ENCODE assay signal across 15 cellular contexts in the genomic region with DNA sequence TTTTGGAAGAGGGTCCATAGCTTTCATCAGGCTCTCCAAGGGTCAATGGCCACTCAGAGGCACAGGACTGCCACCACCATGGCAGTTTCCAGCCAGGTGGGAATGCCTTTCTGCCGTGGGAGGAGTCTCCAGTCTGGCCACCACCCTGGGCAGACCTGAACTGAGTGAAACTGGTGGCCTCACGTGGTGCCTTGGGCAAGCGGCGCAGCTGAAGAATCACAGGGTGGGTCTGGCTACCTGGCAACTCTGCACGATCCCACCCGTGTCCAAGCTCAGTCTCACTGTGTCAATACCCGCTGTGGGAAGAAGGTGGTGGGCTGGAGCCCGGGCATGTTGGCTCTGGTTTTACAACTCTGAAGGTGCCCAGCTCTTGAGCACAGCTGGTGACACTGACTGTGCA.
"Had no signal": no experiment of that assay in that cellular context is flagged by ENCODE, and none has a peak within 500 bp of the region (broad histone marks: within the 10 kb centered on the region; RNA-seq: fewer than 3 reads in every experiment).

No MANE protein-coding gene starts in this region.

- H3K4me3 Mint-ChIP-seq: naive thymus-derived CD8-positive, alpha-beta T cell had no signal

- H3K27me3 Mint-ChIP-seq: naive thymus-derived CD8-positive, alpha-beta T cell had no signal

- H3K4me1 ChIP-seq: uterus had no signal

- H3K27ac ChIP-seq: coronary artery, gastrocnemius medialis, heart right ventricle, sigmoid colon, upper lobe of left lung, uterus had no signal

- H3K9me3 ChIP-seq: gastrocnemius medialis, heart right ventricle, mucosa of descending colon, sigmoid colon, upper lobe of left lung, uterus had no signal

- H3K27me3 ChIP-seq: gastrocnemius medialis, heart right ventricle, sigmoid colon, upper lobe of left lung, uterus had no signal

- H3K36me3 ChIP-seq: gastrocnemius medialis, uterus had no signal

- ATAC-seq: gastrocnemius medialis; heart right ventricle; left lobe of liver; mucosa of descending colon; naive thymus-derived CD8-positive, alpha-beta T cell had no signal

- H3K9me3 Mint-ChIP-seq: naive thymus-derived CD8-positive, alpha-beta T cell had no signal

- H3K4me3 ChIP-seq: coronary artery, gastrocnemius medialis, heart right ventricle, mucosa of descending colon, sigmoid colon, skin epidermis, upper lobe of left lung, uterus had no signal

- DNase-seq: effector CD8-positive, alpha-beta T cell; gastrocnemius medialis; heart right ventricle; hypothalamus; kidney glomerular epithelial cell; mammary epithelial cell; mucosa of descending colon; naive thymus-derived CD8-positive, alpha-beta T cell; sigmoid colon; stimulated activated naive CD4-positive, alpha-beta T cell treated with Interleukin-2 at 50 U/mL for 16 hours; upper lobe of left lung; uterus had no signal
